Comparison of ENCODE assay signal across 1 cellular context in genomic region chr7:156816943-156817572, GRCh38.
TF ChIP-seq lines count a peak whose summit lies in the region.

No MANE protein-coding gene starts in this region.

TF ChIP-seq in GM23338, 12 proteins besides CTCF, POLR2A, EP300 and RAD21 (continued from another document):
- TF ChIP-seq ZNF462 (CRISPR knock-in tag; IDR thresholded peaks at IDR 0.05), result no peak
- no peak for TF ChIP-seq POLR2AphosphoS5 (IDR thresholded peaks at IDR 0.05; ENCODE audit: low read depth)
- no peak for TF ChIP-seq EZH2phosphoT487 (IDR thresholded peaks at IDR 0.05; ENCODE audit: unreplicated experiment)
- TF ChIP-seq ZNF331 (CRISPR knock-in tag; IDR thresholded peaks at IDR 0.05; ENCODE audit: low read depth), result no peak
- no peak for TF ChIP-seq JUNB (IDR thresholded peaks at IDR 0.05; ENCODE audit: unreplicated experiment)
- no peak for TF ChIP-seq STAT1 (IDR thresholded peaks at IDR 0.05; ENCODE audit: unreplicated experiment)
- no peak for TF ChIP-seq CREB1 (CRISPR knock-in tag; IDR thresholded peaks at IDR 0.05; ENCODE audit: low read depth)
- no peak for TF ChIP-seq EZH2 (IDR thresholded peaks at IDR 0.05; ENCODE audit: low read depth, unreplicated experiment)
- no peak for TF ChIP-seq REST (IDR thresholded peaks at IDR 0.05; ENCODE audit: unreplicated experiment)
- TF ChIP-seq ZNF114 (CRISPR knock-in tag; IDR thresholded peaks at IDR 0.05), result no peak
